7 cellular contexts compared by ENCODE assay signal in the genomic region with DNA sequence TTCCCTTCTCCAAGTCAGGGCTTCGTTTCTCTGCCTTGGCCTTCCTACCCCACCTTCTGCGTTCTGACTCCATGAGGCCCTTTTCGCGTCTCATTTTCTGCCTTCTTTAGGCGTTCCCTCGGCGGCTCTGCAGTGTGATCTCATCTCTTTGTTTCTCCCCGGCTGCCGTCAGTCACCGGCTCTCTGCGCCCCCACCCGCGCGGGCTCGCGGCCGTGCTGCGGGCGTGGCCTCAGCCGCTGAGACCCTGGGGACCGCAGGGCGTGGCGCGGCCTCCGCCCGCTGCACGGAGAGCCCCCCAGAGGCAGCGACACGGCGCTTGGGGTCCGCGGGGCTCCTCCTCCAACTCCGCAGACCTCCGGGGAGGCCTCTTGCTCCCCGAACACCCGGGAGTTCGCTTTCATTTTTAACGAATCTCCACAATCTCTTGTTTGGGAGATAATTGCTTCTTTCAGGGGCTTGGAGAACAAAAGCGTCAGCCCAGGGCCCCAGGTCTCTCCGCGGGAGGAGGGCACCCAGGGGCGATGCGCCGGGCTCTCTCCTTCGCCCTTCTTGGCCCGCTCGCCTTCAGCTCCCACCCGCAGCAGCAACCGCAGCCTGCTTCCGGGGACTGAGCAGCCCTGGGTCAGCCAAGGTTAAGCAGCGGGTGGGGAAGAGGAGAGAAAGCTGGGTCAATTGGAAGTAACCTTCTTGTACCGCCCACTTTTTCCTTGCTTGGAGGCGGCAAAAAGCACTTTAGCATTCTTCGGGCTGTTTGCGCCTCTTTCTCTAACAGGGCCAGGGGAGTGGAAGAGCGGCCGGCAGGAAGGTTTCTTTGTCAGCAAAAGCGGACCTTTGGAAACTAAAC. TPM values are rescaled to one million over a fixed set of nuclear protein-coding genes. Genes with fewer than 3 reads are reported as not detected.
DNase-seq lines count a peak whose midpoint lies in the region; ATAC-seq, FAIRE-seq and TF ChIP-seq lines count a peak whose summit lies in the region.

No MANE protein-coding gene starts in this region.

- H3K9me3 Mint-ChIP-seq in WTC11 (no peaks in the 10 kb centered on the region), immature natural killer cell (no peaks in the 10 kb centered on the region)

- H3K27me3 Mint-ChIP-seq in WTC11 (ENCODE audit: low read depth) (no peaks in the 10 kb centered on the region), immature natural killer cell (ENCODE audit: low read depth in 3 of 3) (peaks cover 4 to 10% (median 6%) of the 10 kb centered on the region in 3 donors)

- DNase-seq in NCI-H187 treated with DMSO at 0.1 percent for 48 hours (lab: John Stamatoyannopoulos, UW), result peak; percentile 23
- peak; percentile 74 for DNase-seq in WTC11 (ENCODE audit: low spot score)
- peak; percentile 77 for DNase-seq in bronchial epithelial cell (ENCODE audit: low read depth)
- peak; percentile 65 to 68 (median 67) for DNase-seq in immature natural killer cell
- peak; percentile 51 for DNase-seq in smooth muscle cell of the brain vasculature (ENCODE audit: low read depth, low spot score)

- no peak for FAIRE-seq in bronchial epithelial cell (lab: Jason Lieb, UNC)

- POLR2A ChIA-PET in WTC11 (lab: Charles Lee), result interaction anchor here (0.5 to 1.2 kb wide), 3 partner anchors 35 to 1041 kb away, joined by 3 to 5 read pairs (median 4); a partner anchor contains a TSS

- no peaks in the 10 kb centered on the region for H3K36me3 Mint-ChIP-seq in WTC11
- no peaks in the 10 kb centered on the region for H3K36me3 Mint-ChIP-seq in immature natural killer cell

- H3K4me3 ChIP-seq in bronchial epithelial cell (ENCODE audit: low read depth, low read length), result peak overlapping the region; percentile 58

- H3K4me1 Mint-ChIP-seq in WTC11 (peaks cover 41% of the 10 kb centered on the region), immature natural killer cell (peaks cover 22 to 29% of the 10 kb centered on the region in 2 donors)

- no peaks in the 10 kb centered on the region for H3K27me3 ChIP-seq in bronchial epithelial cell (ENCODE audit: control insufficient read depth, insufficient read depth, low read length)

- CTCF ChIA-PET in WTC11 (lab: Charles Lee), result interaction anchor here (0.7 to 1.7 kb wide), 3 partner anchors 9 to 126 kb away, joined by 3 to 6 read pairs (median 4); no protein-coding TSS in a partner anchor

- no peak for TF ChIP-seq CTCF in WTC11 (IDR thresholded peaks at IDR 0.05)
- no peak for TF ChIP-seq CTCF in bronchial epithelial cell (IDR thresholded peaks at IDR 0.05; ENCODE audit: insufficient read depth, low read length, severe bottlenecking)

- H3K27ac Mint-ChIP-seq in WTC11 (peak overlapping the region; percentile 100), immature natural killer cell (peak overlapping the region; percentile 92 to 100 (median 99))

- no peaks in the 10 kb centered on the region for H3K36me3 ChIP-seq in bronchial epithelial cell (ENCODE audit: control insufficient read depth, insufficient read depth, low read length)

- peak overlapping the region; percentile 86 for H3K4me3 Mint-ChIP-seq in WTC11
- H3K4me3 Mint-ChIP-seq in immature natural killer cell, result peak overlapping the region; percentile 94 to 99 (median 97)

- ATAC-seq in GM18511 (IDR thresholded peaks at IDR 0.05; ENCODE audit: unreplicated experiment) (peak; percentile 86), HG02943 (IDR thresholded peaks at IDR 0.05; ENCODE audit: low read depth, unreplicated experiment) (peak; percentile 92), WTC11 (peak; percentile 91)

TF ChIP-seq in WTC11, 78 proteins besides CTCF, POLR2A, EP300 and RAD21 (continues in another document):
- TF ChIP-seq ZNF416 (CRISPR knock-in tag; IDR thresholded peaks at IDR 0.05), result no peak
- no peak for TF ChIP-seq NFATC4 (CRISPR knock-in tag; IDR thresholded peaks at IDR 0.05)
- TF ChIP-seq, protein P1, sequence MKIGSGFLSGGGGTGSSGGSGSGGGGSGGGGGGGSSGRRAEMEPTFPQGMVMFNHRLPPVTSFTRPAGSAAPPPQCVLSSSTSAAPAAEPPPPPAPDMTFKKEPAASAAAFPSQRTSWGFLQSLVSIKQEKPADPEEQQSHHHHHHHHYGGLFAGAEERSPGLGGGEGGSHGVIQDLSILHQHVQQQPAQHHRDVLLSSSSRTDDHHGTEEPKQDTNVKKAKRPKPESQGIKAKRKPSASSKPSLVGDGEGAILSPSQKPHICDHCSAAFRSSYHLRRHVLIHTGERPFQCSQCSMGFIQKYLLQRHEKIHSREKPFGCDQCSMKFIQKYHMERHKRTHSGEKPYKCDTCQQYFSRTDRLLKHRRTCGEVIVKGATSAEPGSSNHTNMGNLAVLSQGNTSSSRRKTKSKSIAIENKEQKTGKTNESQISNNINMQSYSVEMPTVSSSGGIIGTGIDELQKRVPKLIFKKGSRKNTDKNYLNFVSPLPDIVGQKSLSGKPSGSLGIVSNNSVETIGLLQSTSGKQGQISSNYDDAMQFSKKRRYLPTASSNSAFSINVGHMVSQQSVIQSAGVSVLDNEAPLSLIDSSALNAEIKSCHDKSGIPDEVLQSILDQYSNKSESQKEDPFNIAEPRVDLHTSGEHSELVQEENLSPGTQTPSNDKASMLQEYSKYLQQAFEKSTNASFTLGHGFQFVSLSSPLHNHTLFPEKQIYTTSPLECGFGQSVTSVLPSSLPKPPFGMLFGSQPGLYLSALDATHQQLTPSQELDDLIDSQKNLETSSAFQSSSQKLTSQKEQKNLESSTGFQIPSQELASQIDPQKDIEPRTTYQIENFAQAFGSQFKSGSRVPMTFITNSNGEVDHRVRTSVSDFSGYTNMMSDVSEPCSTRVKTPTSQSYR (CRISPR knock-in tag; IDR thresholded peaks at IDR 0.05), result no peak
- TF ChIP-seq, protein P2, sequence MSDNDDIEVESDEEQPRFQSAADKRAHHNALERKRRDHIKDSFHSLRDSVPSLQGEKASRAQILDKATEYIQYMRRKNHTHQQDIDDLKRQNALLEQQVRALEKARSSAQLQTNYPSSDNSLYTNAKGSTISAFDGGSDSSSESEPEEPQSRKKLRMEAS (CRISPR knock-in tag; IDR thresholded peaks at IDR 0.05), result 0 out of 2 replicates have a peak, but pooled peaks have one; percentile 28
- TF ChIP-seq OVOL2 (CRISPR knock-in tag; IDR thresholded peaks at IDR 0.05; ENCODE audit: borderline replicate concordance), result no peak
- TF ChIP-seq, protein P3, sequence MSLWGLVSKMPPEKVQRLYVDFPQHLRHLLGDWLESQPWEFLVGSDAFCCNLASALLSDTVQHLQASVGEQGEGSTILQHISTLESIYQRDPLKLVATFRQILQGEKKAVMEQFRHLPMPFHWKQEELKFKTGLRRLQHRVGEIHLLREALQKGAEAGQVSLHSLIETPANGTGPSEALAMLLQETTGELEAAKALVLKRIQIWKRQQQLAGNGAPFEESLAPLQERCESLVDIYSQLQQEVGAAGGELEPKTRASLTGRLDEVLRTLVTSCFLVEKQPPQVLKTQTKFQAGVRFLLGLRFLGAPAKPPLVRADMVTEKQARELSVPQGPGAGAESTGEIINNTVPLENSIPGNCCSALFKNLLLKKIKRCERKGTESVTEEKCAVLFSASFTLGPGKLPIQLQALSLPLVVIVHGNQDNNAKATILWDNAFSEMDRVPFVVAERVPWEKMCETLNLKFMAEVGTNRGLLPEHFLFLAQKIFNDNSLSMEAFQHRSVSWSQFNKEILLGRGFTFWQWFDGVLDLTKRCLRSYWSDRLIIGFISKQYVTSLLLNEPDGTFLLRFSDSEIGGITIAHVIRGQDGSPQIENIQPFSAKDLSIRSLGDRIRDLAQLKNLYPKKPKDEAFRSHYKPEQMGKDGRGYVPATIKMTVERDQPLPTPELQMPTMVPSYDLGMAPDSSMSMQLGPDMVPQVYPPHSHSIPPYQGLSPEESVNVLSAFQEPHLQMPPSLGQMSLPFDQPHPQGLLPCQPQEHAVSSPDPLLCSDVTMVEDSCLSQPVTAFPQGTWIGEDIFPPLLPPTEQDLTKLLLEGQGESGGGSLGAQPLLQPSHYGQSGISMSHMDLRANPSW (CRISPR knock-in tag; conservative IDR thresholded peaks at IDR 0.05; ENCODE audit: low read depth), result no peak
- TF ChIP-seq, protein P4, sequence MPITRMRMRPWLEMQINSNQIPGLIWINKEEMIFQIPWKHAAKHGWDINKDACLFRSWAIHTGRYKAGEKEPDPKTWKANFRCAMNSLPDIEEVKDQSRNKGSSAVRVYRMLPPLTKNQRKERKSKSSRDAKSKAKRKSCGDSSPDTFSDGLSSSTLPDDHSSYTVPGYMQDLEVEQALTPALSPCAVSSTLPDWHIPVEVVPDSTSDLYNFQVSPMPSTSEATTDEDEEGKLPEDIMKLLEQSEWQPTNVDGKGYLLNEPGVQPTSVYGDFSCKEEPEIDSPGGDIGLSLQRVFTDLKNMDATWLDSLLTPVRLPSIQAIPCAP (CRISPR knock-in tag; IDR thresholded peaks at IDR 0.05), result no peak
- TF ChIP-seq, protein P5, sequence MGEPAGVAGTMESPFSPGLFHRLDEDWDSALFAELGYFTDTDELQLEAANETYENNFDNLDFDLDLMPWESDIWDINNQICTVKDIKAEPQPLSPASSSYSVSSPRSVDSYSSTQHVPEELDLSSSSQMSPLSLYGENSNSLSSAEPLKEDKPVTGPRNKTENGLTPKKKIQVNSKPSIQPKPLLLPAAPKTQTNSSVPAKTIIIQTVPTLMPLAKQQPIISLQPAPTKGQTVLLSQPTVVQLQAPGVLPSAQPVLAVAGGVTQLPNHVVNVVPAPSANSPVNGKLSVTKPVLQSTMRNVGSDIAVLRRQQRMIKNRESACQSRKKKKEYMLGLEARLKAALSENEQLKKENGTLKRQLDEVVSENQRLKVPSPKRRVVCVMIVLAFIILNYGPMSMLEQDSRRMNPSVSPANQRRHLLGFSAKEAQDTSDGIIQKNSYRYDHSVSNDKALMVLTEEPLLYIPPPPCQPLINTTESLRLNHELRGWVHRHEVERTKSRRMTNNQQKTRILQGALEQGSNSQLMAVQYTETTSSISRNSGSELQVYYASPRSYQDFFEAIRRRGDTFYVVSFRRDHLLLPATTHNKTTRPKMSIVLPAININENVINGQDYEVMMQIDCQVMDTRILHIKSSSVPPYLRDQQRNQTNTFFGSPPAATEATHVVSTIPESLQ (CRISPR knock-in tag; IDR thresholded peaks at IDR 0.05), result no peak

RNA-seq across cellular contexts. Expression of a gene that starts 35.2 kb away (rescaled TPM):
- 16.8 to 19.9 TPM (median 17.2 TPM) in 3 replicates for total RNA-seq in WTC11 (2021)
- not detected in 2 replicates for total RNA-seq in bronchial epithelial cell
- not detected for polyA plus RNA-seq in immature natural killer cell

Comparison
In these comparisons a context has a peak if more than half of its experiments do, and no peak if none do; other contexts are left out.
1. Peak in every context shown above with its lines: DNase-seq, ATAC-seq and H3K4me3 ChIP-seq.
2. DNase-seq: peak in every context shown above with its lines; median percentile 77 in bronchial epithelial cell; 74 in WTC11; 67 in immature natural killer cell; 51 in smooth muscle cell of the brain vasculature; 23 in NCI-H187 treated with DMSO at 0.1 percent for 48 hours.
3. RNA of a gene that starts 35.2 kb away (total RNA-seq): 16.8 to 19.9 TPM in WTC11; not detected in bronchial epithelial cell; every median in the first group is over 10 times any median in the second.